Comparison of ENCODE assay signal across 9 cellular contexts in genomic region chr20:34083137-34083536, GRCh38. TPM values are rescaled to one million over a fixed set of nuclear protein-coding genes. Genes with fewer than 3 reads are reported as not detected.
DNase-seq lines count a peak whose midpoint lies in the region; ATAC-seq and TF ChIP-seq lines count a peak whose summit lies in the region.
"Had no signal": no experiment of that assay in that cellular context is flagged by ENCODE, and none has a peak within 500 bp of the region (broad histone marks: within the 10 kb centered on the region; RNA-seq: fewer than 3 reads in every experiment).

No MANE protein-coding gene starts in this region.

- H3K27me3 Mint-ChIP-seq in activated CD8-positive, alpha-beta T cell treated with anti-CD3 and anti-CD28 coated beads for 36 hours, result no peaks in the 10 kb centered on the region
- no peaks in the 10 kb centered on the region for H3K27me3 Mint-ChIP-seq in activated T-cell treated with anti-CD3 and anti-CD28 coated beads, Interleukin-2, amount 50 U/mL, for 4 hours (ENCODE audit: low read depth)

- DNase-seq in HS-5 (ENCODE audit: low read depth), result peak; percentile 89
- no peak for DNase-seq in activated CD8-positive, alpha-beta T cell treated with anti-CD3 and anti-CD28 coated beads for 36 hours
- DNase-seq in hepatocyte (ENCODE audit: low spot score), result peak; percentile 25
- DNase-seq in SKM-1 treated with dmso at 0.1 percent for 144 hours (lab: John Stamatoyannopoulos, UW; ENCODE audit: unreplicated experiment), result no peak
- no peak for DNase-seq in NCI-H2227 treated with DMSO at 0.1 percent for 48 hours (lab: John Stamatoyannopoulos, UW)
- no peak for DNase-seq in activated T-cell treated with anti-CD3 and anti-CD28 coated beads, Interleukin-2, amount 50 U/mL, for 4 hours

- TF ChIP-seq CTCF in activated CD8-positive, alpha-beta T cell treated with anti-CD3 and anti-CD28 coated beads for 36 hours (IDR thresholded peaks at IDR 0.05), result no peak
- no peak for TF ChIP-seq CTCF in hepatocyte (IDR thresholded peaks at IDR 0.05; ENCODE audit: poor library complexity)

- no peak overlapping the region for H3K4me3 Mint-ChIP-seq in activated CD8-positive, alpha-beta T cell treated with anti-CD3 and anti-CD28 coated beads for 36 hours
- H3K4me3 Mint-ChIP-seq in activated T-cell treated with anti-CD3 and anti-CD28 coated beads, Interleukin-2, amount 50 U/mL, for 4 hours, result no peak overlapping the region

- no peak for ATAC-seq in activated CD8-positive, alpha-beta T cell treated with anti-CD3 and anti-CD28 coated beads for 36 hours
- no peak for ATAC-seq in HG03565 (IDR thresholded peaks at IDR 0.05; ENCODE audit: unreplicated experiment)
- ATAC-seq in activated T-cell treated with anti-CD3 and anti-CD28 coated beads, Interleukin-2, amount 50 U/mL, for 4 hours, result no peak

- H3K36me3 ChIP-seq in hepatocyte (replicated peaks; ENCODE audit: insufficient read depth, low read depth) (no peaks in the 10 kb centered on the region), subcutaneous abdominal adipose tissue (ENCODE audit: control insufficient read depth in 5 of 5, insufficient read depth in 5 of 5, low read length in 5 of 5) (peaks cover 5 to 76% (median 60%) of the 10 kb centered on the region in 5 donors)

- intact Hi-C loops in activated CD8-positive, alpha-beta T cell treated with anti-CD3 and anti-CD28 coated beads for 36 hours (cut with micrococcal nuclease), result no loop called here

- H3K9me2 ChIP-seq in hepatocyte (replicated peaks; ENCODE audit: insufficient read depth), result no peaks in the 10 kb centered on the region

- peaks cover 28% of the 10 kb centered on the region for H3K36me3 Mint-ChIP-seq in activated CD8-positive, alpha-beta T cell treated with anti-CD3 and anti-CD28 coated beads for 36 hours (ENCODE audit: low read depth)
- H3K36me3 Mint-ChIP-seq in activated T-cell treated with anti-CD3 and anti-CD28 coated beads, Interleukin-2, amount 50 U/mL, for 4 hours (ENCODE audit: insufficient read depth), result peaks cover 31% of the 10 kb centered on the region

- CTCF ChIA-PET in activated CD8-positive, alpha-beta T cell treated with anti-CD3 and anti-CD28 coated beads for 36 hours (lab: Charles Lee), result interaction anchor here (1.5 to 2.4 kb wide), 2 partner anchors 13 to 19 kb away, joined by 4 to 11 read pairs; no protein-coding TSS in a partner anchor

- peak overlapping the region; percentile 11 for H3K27ac Mint-ChIP-seq in activated CD8-positive, alpha-beta T cell treated with anti-CD3 and anti-CD28 coated beads for 36 hours

- H3K4me1 Mint-ChIP-seq in activated CD8-positive, alpha-beta T cell treated with anti-CD3 and anti-CD28 coated beads for 36 hours (ENCODE audit: low read depth), result peaks cover 2% of the 10 kb centered on the region
- H3K4me1 Mint-ChIP-seq in activated T-cell treated with anti-CD3 and anti-CD28 coated beads, Interleukin-2, amount 50 U/mL, for 4 hours (ENCODE audit: low read depth), result peaks cover 3% of the 10 kb centered on the region

- H3K9ac ChIP-seq in subcutaneous abdominal adipose tissue (ENCODE audit: low read length in 5 of 5), result peak overlapping the region in 1 of 5 donors; percentile 12

- POLR2A ChIA-PET in activated CD8-positive, alpha-beta T cell treated with anti-CD3 and anti-CD28 coated beads for 36 hours (lab: Charles Lee), result interaction anchor here (1.0 to 1.1 kb wide), 4 partner anchors 13 to 156 kb away, joined by 3 to 4 read pairs (median 4); no protein-coding TSS in a partner anchor

- H3K27me3 ChIP-seq in hepatocyte, result no peaks in the 10 kb centered on the region
- no peaks in the 10 kb centered on the region for H3K27me3 ChIP-seq in subcutaneous abdominal adipose tissue (ENCODE audit: control insufficient read depth in 5 of 5, insufficient read depth in 4 of 5, low read length in 5 of 5)
- H3K27me3 ChIP-seq: Peyer's patch had no signal

- H3K9me3 ChIP-seq in hepatocyte (ENCODE audit: low read depth), result no peaks in the 10 kb centered on the region
- H3K9me3 ChIP-seq in subcutaneous abdominal adipose tissue (ENCODE audit: control insufficient read depth in 5 of 5, low read length in 5 of 5), result no peaks in the 10 kb centered on the region
- H3K9me3 ChIP-seq: Peyer's patch had no signal

- H2AFZ ChIP-seq in hepatocyte, result no peak overlapping the region

- peaks cover 5% of the 10 kb centered on the region for H3K79me2 ChIP-seq in hepatocyte

- H3K4me2 ChIP-seq in hepatocyte, result no peak overlapping the region

- WGBS in hepatocyte (ENCODE audit: low lambda C conversion rate, missing lambda C conversion rate), result 77% methylated on average over 7 of the region's 7 CpGs

- no peaks in the 10 kb centered on the region for H3K4me1 ChIP-seq in hepatocyte (ENCODE audit: insufficient read depth)
- peaks cover 0 to 18% (median 8%) of the 10 kb centered on the region in 5 donors for H3K4me1 ChIP-seq in subcutaneous abdominal adipose tissue (ENCODE audit: control insufficient read depth in 5 of 5, insufficient read depth in 5 of 5, low read length in 5 of 5)
- H3K4me1 ChIP-seq: Peyer's patch had no signal

- no peak overlapping the region for H3K27ac ChIP-seq in hepatocyte
- peak overlapping the region; percentile 74 for H3K27ac ChIP-seq in subcutaneous abdominal adipose tissue (ENCODE audit: low read depth, low read length)

- no peaks in the 10 kb centered on the region for H3K9me3 Mint-ChIP-seq in activated CD8-positive, alpha-beta T cell treated with anti-CD3 and anti-CD28 coated beads for 36 hours
- no peaks in the 10 kb centered on the region for H3K9me3 Mint-ChIP-seq in activated T-cell treated with anti-CD3 and anti-CD28 coated beads, Interleukin-2, amount 50 U/mL, for 4 hours

- H4K20me1 ChIP-seq in hepatocyte (ENCODE audit: insufficient read depth, poor library complexity, severe bottlenecking), result peaks cover 5% of the 10 kb centered on the region

- no peak overlapping the region for H3K4me3 ChIP-seq in hepatocyte
- H3K4me3 ChIP-seq in subcutaneous abdominal adipose tissue (ENCODE audit: low read depth in 1 of 5, low read length in 5 of 5), result no peak overlapping the region
- H3K4me3 ChIP-seq: Peyer's patch had no signal

RNA-seq across cellular contexts. Expression of gene EIF2S2, which starts 28.9 kb away (rescaled TPM):
- 100 to 1,000 TPM; 161 to 164 TPM for total RNA-seq in activated CD8-positive, alpha-beta T cell treated with anti-CD3 and anti-CD28 coated beads for 36 hours
- 75.8 and 86.3 TPM in 2 replicates for total RNA-seq in hepatocyte
- polyA plus RNA-seq in hepatocyte, result 40.9 and 43.1 TPM in 2 replicates
- 100 to 1,000 TPM; 128 to 132 (median 130) TPM for total RNA-seq in activated T-cell treated with anti-CD3 and anti-CD28 coated beads, Interleukin-2, amount 50 U/mL, for 4 hours

Comparison
In these comparisons a context has a peak if more than half of its experiments do, and no peak if none do; other contexts are left out.
1. DNase-seq: peak in HS-5 (single experiment) and hepatocyte (single experiment); none in activated CD8-positive, alpha-beta T cell treated with anti-CD3 and anti-CD28 coated beads for 36 hours (single experiment), SKM-1 treated with dmso at 0.1 percent for 144 hours (single experiment), NCI-H2227 treated with DMSO at 0.1 percent for 48 hours (single experiment) and activated T-cell treated with anti-CD3 and anti-CD28 coated beads, Interleukin-2, amount 50 U/mL, for 4 hours (single experiment).